ENCODE assay signal across 32 cellular contexts in the genomic region with DNA sequence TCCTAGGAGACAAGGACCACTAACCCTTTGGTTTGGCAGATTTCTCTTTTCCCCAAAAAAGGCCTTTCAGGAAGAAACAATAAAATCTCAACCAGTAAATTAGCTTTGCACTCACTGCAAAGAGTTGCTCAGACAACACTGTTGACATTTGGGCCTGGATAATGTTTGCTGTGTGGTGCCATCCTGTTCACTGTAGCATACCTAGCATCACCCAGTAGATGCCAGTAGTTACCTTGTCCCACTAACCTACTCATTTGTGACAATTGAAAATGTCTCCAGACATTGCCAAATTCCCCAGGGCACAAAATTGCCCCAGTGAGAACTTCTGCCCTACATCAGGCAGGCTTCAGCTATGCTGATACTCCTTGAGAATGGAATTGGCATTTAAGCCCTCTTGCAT.
DNase-seq lines count a peak whose midpoint lies in the region; ATAC-seq, FAIRE-seq and TF ChIP-seq lines count a peak whose summit lies in the region.
"Had no signal": no experiment of that assay in that cellular context is flagged by ENCODE, and none has a peak within 500 bp of the region (broad histone marks: within the 10 kb centered on the region; RNA-seq: fewer than 3 reads in every experiment).

No MANE protein-coding gene starts in this region.

- H3K36me3 ChIP-seq in liver (ENCODE audit: control insufficient read depth in 4 of 4, insufficient read depth in 3 of 4, low read depth in 1 of 4, low read length in 3 of 4) (no peaks in the 10 kb centered on the region), HepG2 (replicated peaks in 1 of 2; ENCODE audit: control insufficient read depth in 1 of 2, insufficient read depth in 2 of 2, low read length in 2 of 2) (no peaks in the 10 kb centered on the region), bronchial epithelial cell (ENCODE audit: control insufficient read depth, insufficient read depth, low read length) (no peaks in the 10 kb centered on the region), right lobe of liver (no peaks in the 10 kb centered on the region)
- H3K36me3 ChIP-seq: BE2C; BLaER1; BLaER1 treated with 17β-estradiol and CSF1 and Interleukin-3, amounts not matched to agents 10 nM and 100 nM had no signal

- peak; percentile 43 to 71 for TF ChIP-seq RAD21 in liver (IDR thresholded peaks at IDR 0.05)
- TF ChIP-seq RAD21 in HepG2 (CRISPR knock-in tag; IDR thresholded peaks at IDR 0.05): no peak

- POLR2A ChIA-PET in HepG2 (lab: Yijun Ruan, JAX): no interaction called here

- in situ Hi-C loops in HepG2 (cut with HindIII; ENCODE audit: extremely low pct_ligation_motif_present, low pct_unique_long_range_greater_than_20kb): no loop called here

- H3K79me2 ChIP-seq in HepG2 (ENCODE audit: insufficient read depth, low read length): no peaks in the 10 kb centered on the region

- no peak for TF ChIP-seq POLR2A in HepG2 (IDR thresholded peaks at IDR 0.05; ENCODE audit: insufficient read depth in 1 of 2, low read depth in 2 of 2, low read length in 2 of 2)
- no peak for TF ChIP-seq POLR2A in right lobe of liver (IDR thresholded peaks at IDR 0.05)

- H2AFZ ChIP-seq in HepG2 (ENCODE audit: low read length): no peak overlapping the region

- no peak for DNase-seq in HepG2 (ENCODE audit: low spot score)
- no peak for DNase-seq in bronchial epithelial cell (ENCODE audit: low read depth)
- no peak for DNase-seq in right lobe of liver
- no peak for DNase-seq in 8988T
- no peak for DNase-seq in Ammon's horn (ENCODE audit: low spot score)
- DNase-seq: ACHN; AML-193; BE2C; C1 segment of cervical spinal cord; Caco-2; Calu3; CD4-positive, alpha-beta memory T cell; CD4-positive, alpha-beta T cell; CD4-positive, CD25-positive, alpha-beta regulatory T cell; CD8-positive, alpha-beta memory T cell; CD8-positive, alpha-beta T cell; COR-L47; DMS 273 treated with DMSO at 0.1 percent for 48 hours; DMS153; DMS53; DMS79; DMS79 treated with DMSO at 0.1 percent for 48 hours; DND-41; EL had no signal

- no peak for ATAC-seq in HepG2
- peak; percentile 50 to 89 (median 64) for ATAC-seq in right lobe of liver
- ATAC-seq: A549; CD8-positive, alpha-beta T cell had no signal

- BruUV-seq in HepG2 (replicated peaks; lab: Mats Ljungman, UMichigan): no TSS peak

- TF ChIP-seq CTCF in liver (IDR thresholded peaks at IDR 0.05; ENCODE audit: low read depth, low read length, missing input control) (peak; percentile 4), HepG2 (CRISPR knock-in tag; IDR thresholded peaks at IDR 0.05) (no peak), bronchial epithelial cell (IDR thresholded peaks at IDR 0.05; ENCODE audit: insufficient read depth, low read length, severe bottlenecking) (no peak), right lobe of liver (IDR thresholded peaks at IDR 0.05) (no peak)

- FAIRE-seq in HepG2 (lab: Jason Lieb, UNC) (no peak), bronchial epithelial cell (lab: Jason Lieb, UNC) (peak; percentile 52)
- FAIRE-seq: A204.1, A549, D721Med had no signal

- peaks cover 0 to 4% (median 0%) of the 10 kb centered on the region in 4 donors for H3K9me3 ChIP-seq in liver (ENCODE audit: control insufficient read depth in 4 of 4, low read length in 3 of 4)
- peaks cover 16% of the 10 kb centered on the region for H3K9me3 ChIP-seq in HepG2 (ENCODE audit: low read length)
- H3K9me3 ChIP-seq in right lobe of liver: no peaks in the 10 kb centered on the region
- H3K9me3 ChIP-seq: BE2C, Caco-2 had no signal

- H4K20me1 ChIP-seq in HepG2 (ENCODE audit: insufficient read depth, low read length): no peaks in the 10 kb centered on the region
- H4K20me1 ChIP-seq: BLaER1; BLaER1 treated with 17β-estradiol and CSF1 and Interleukin-3, amounts not matched to agents 10 nM and 100 nM had no signal

- CTCF ChIA-PET in HepG2 (lab: Yijun Ruan, JAX; ENCODE audit: low intra/inter-chr PET ratio, low total read pairs): no interaction called here

- TF ChIP-seq EP300 in HepG2 (IDR thresholded peaks at IDR 0.05; ENCODE audit: low read depth in 2 of 2, low read length in 2 of 2): no peak
- no peak for TF ChIP-seq EP300 in HepG2 (CRISPR knock-in tag; IDR thresholded peaks at IDR 0.05; ENCODE audit: borderline replicate concordance)

- H3K27ac ChIP-seq in liver (ENCODE audit: low read depth in 1 of 2, low read length in 2 of 2) (no peak overlapping the region), HepG2 (ENCODE audit: extremely low read length, insufficient read depth, low read length) (no peak overlapping the region), right lobe of liver (no peak overlapping the region)
- H3K27ac ChIP-seq: 22Rv1; A549; BLaER1; BLaER1 treated with 17β-estradiol and CSF1 and Interleukin-3, amounts not matched to agents 10 nM and 100 nM; C4-2B had no signal

- H3K9ac ChIP-seq in liver (ENCODE audit: low read depth in 1 of 2, low read length in 2 of 2) (no peak overlapping the region), HepG2 (ENCODE audit: insufficient read depth, low read depth, low read length) (no peak overlapping the region)
- H3K9ac ChIP-seq: BLaER1; BLaER1 treated with 17β-estradiol and CSF1 and Interleukin-3, amounts not matched to agents 10 nM and 100 nM had no signal

- no peaks in the 10 kb centered on the region for H3K27me3 ChIP-seq in liver (ENCODE audit: control insufficient read depth in 4 of 4, insufficient read depth in 4 of 4, low read length in 3 of 4)
- peaks cover 1 to 7% of the 10 kb centered on the region in 2 experiments; a peak in 2 of 5 replicates for H3K27me3 ChIP-seq in HepG2 (ENCODE audit: control insufficient read depth in 1 of 2, insufficient read depth in 2 of 2, low read length in 2 of 2)
- no peaks in the 10 kb centered on the region for H3K27me3 ChIP-seq in bronchial epithelial cell (ENCODE audit: control insufficient read depth, insufficient read depth, low read length)
- H3K27me3 ChIP-seq in right lobe of liver: no peaks in the 10 kb centered on the region
- H3K27me3 ChIP-seq: BE2C; BLaER1; BLaER1 treated with 17β-estradiol and CSF1 and Interleukin-3, amounts not matched to agents 10 nM and 100 nM had no signal

- H3K4me2 ChIP-seq in HepG2 (ENCODE audit: low read depth, low read length): no peak overlapping the region
- H3K4me2 ChIP-seq: A549; BLaER1; BLaER1 treated with 17β-estradiol and CSF1 and Interleukin-3, amounts not matched to agents 10 nM and 100 nM had no signal

- H3K4me1 ChIP-seq in liver (ENCODE audit: control insufficient read depth in 4 of 4, insufficient read depth in 4 of 4, low read length in 3 of 4): no peaks in the 10 kb centered on the region
- H3K4me1 ChIP-seq in HepG2 (ENCODE audit: insufficient read depth, low read length): no peaks in the 10 kb centered on the region
- no peaks in the 10 kb centered on the region for H3K4me1 ChIP-seq in right lobe of liver
- H3K4me1 ChIP-seq: A549; BE2C; BLaER1; BLaER1 treated with 17β-estradiol and CSF1 and Interleukin-3, amounts not matched to agents 10 nM and 100 nM; Caco-2 had no signal

- H3K4me3 ChIP-seq in liver (ENCODE audit: low read depth in 1 of 3, low read length in 3 of 3) (no peak overlapping the region), HepG2 (replicated peaks in 1 of 3; ENCODE audit: insufficient read depth in 1 of 3, low read depth in 2 of 3, low read length in 3 of 3) (no peak overlapping the region), bronchial epithelial cell (ENCODE audit: low read depth, low read length) (no peak overlapping the region), right lobe of liver (no peak overlapping the region)
- H3K4me3 ChIP-seq: A549; BLaER1; BLaER1 treated with 17β-estradiol and CSF1 and Interleukin-3, amounts not matched to agents 10 nM and 100 nM had no signal

- intact Hi-C loops in HepG2 (cut with micrococcal nuclease; ENCODE audit: unreplicated experiment): loop anchor here (5.0 kb wide), 1 partner anchor 129 kb away; no protein-coding TSS in a partner anchor
- intact Hi-C loops in right lobe of liver (cut with DNase I): no loop called here

TF ChIP-seq in liver, 16 proteins besides CTCF, POLR2A, EP300 and RAD21 (continues in another document):
- TF ChIP-seq SP1 (IDR thresholded peaks at IDR 0.05): no peak
- no peak for TF ChIP-seq RXRA (IDR thresholded peaks at IDR 0.05)
- TF ChIP-seq FOXA1 (IDR thresholded peaks at IDR 0.05): no peak
- TF ChIP-seq HNF4A (conservative IDR thresholded peaks at IDR 0.05): no peak
- TF ChIP-seq, protein P1, sequence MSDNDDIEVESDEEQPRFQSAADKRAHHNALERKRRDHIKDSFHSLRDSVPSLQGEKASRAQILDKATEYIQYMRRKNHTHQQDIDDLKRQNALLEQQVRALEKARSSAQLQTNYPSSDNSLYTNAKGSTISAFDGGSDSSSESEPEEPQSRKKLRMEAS (IDR thresholded peaks at IDR 0.05): no peak
- TF ChIP-seq JUND (IDR thresholded peaks at IDR 0.05): no peak
- no peak for TF ChIP-seq TAF1 (conservative IDR thresholded peaks at IDR 0.05)
- TF ChIP-seq NR2F2 (IDR thresholded peaks at IDR 0.05): no peak
- TF ChIP-seq EGR1 (IDR thresholded peaks at IDR 0.05; ENCODE audit: low read depth in 2 of 2): no peak
- no peak for TF ChIP-seq YY1 (IDR thresholded peaks at IDR 0.05)

TF ChIP-seq in HepG2, 621 proteins besides CTCF, POLR2A, EP300 and RAD21 (continues in another document):
- TF ChIP-seq, protein P2, sequence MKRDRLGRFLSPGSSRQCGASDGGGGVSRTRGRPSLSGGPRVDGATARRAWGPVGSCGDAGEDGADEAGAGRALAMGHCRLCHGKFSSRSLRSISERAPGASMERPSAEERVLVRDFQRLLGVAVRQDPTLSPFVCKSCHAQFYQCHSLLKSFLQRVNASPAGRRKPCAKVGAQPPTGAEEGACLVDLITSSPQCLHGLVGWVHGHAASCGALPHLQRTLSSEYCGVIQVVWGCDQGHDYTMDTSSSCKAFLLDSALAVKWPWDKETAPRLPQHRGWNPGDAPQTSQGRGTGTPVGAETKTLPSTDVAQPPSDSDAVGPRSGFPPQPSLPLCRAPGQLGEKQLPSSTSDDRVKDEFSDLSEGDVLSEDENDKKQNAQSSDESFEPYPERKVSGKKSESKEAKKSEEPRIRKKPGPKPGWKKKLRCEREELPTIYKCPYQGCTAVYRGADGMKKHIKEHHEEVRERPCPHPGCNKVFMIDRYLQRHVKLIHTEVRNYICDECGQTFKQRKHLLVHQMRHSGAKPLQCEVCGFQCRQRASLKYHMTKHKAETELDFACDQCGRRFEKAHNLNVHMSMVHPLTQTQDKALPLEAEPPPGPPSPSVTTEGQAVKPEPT (CRISPR knock-in tag; IDR thresholded peaks at IDR 0.05; ENCODE audit: low read depth): no peak
- TF ChIP-seq, protein P3, sequence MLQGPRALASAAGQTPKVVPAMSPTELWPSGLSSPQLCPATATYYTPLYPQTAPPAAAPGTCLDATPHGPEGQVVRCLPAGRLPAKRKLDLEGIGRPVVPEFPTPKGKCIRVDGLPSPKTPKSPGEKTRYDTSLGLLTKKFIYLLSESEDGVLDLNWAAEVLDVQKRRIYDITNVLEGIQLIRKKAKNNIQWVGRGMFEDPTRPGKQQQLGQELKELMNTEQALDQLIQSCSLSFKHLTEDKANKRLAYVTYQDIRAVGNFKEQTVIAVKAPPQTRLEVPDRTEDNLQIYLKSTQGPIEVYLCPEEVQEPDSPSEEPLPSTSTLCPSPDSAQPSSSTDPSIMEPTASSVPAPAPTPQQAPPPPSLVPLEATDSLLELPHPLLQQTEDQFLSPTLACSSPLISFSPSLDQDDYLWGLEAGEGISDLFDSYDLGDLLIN (CRISPR knock-in tag; IDR thresholded peaks at IDR 0.05; ENCODE audit: borderline replicate concordance): no peak
- TF ChIP-seq POGZ (CRISPR knock-in tag; IDR thresholded peaks at IDR 0.05) (no peak), ZNF652 (CRISPR knock-in tag; IDR thresholded peaks at IDR 0.05; ENCODE audit: borderline replicate concordance, low read depth) (no peak)
